ENCODE assay signal across 1 cellular context in the genomic region with DNA sequence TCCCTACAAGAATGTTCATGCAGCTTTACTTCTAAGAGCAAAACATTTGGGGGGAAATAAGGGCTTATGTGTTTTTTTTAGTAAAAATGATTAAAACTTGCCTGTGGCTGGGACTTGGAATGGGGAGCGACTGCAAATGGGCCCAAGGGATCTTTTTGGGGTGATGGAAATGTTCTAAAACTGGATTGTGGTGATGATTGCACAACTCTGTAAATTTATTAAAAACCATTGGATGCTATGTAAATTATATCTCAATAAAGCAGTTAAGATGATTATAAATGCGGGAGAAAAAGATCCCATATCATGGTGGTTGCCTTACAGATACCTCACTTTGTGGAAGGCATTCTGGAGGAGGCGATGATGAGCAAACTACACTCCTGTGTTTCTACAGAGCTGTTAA.
TF ChIP-seq lines count a peak whose summit lies in the region.

No MANE protein-coding gene starts in this region.

TF ChIP-seq in K562, 482 proteins besides CTCF, POLR2A, EP300 and RAD21:
- TF ChIP-seq, protein P1, sequence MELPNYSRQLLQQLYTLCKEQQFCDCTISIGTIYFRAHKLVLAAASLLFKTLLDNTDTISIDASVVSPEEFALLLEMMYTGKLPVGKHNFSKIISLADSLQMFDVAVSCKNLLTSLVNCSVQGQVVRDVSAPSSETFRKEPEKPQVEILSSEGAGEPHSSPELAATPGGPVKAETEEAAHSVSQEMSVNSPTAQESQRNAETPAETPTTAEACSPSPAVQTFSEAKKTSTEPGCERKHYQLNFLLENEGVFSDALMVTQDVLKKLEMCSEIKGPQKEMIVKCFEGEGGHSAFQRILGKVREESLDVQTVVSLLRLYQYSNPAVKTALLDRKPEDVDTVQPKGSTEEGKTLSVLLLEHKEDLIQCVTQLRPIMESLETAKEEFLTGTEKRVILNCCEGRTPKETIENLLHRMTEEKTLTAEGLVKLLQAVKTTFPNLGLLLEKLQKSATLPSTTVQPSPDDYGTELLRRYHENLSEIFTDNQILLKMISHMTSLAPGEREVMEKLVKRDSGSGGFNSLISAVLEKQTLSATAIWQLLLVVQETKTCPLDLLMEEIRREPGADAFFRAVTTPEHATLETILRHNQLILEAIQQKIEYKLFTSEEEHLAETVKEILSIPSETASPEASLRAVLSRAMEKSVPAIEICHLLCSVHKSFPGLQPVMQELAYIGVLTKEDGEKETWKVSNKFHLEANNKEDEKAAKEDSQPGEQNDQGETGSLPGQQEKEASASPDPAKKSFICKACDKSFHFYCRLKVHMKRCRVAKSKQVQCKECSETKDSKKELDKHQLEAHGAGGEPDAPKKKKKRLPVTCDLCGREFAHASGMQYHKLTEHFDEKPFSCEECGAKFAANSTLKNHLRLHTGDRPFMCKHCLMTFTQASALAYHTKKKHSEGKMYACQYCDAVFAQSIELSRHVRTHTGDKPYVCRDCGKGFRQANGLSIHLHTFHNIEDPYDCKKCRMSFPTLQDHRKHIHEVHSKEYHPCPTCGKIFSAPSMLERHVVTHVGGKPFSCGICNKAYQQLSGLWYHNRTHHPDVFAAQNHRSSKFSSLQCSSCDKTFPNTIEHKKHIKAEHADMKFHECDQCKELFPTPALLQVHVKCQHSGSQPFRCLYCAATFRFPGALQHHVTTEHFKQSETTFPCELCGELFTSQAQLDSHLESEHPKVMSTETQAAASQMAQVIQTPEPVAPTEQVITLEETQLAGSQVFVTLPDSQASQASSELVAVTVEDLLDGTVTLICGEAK (IDR thresholded peaks at IDR 0.05), result no peak
- TF ChIP-seq, protein P1 (CRISPR knock-in tag; IDR thresholded peaks at IDR 0.05), result no peak
- TF ChIP-seq, protein P2, sequence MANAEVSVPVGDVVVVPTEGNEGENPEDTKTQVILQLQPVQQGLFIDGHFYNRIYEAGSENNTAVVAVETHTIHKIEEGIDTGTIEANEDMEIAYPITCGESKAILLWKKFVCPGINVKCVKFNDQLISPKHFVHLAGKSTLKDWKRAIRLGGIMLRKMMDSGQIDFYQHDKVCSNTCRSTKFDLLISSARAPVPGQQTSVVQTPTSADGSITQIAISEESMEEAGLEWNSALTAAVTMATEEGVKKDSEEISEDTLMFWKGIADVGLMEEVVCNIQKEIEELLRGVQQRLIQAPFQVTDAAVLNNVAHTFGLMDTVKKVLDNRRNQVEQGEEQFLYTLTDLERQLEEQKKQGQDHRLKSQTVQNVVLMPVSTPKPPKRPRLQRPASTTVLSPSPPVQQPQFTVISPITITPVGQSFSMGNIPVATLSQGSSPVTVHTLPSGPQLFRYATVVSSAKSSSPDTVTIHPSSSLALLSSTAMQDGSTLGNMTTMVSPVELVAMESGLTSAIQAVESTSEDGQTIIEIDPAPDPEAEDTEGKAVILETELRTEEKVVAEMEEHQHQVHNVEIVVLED (CRISPR knock-in tag; IDR thresholded peaks at IDR 0.05), result no peak
- TF ChIP-seq CEBPG (CRISPR knock-in tag; IDR thresholded peaks at IDR 0.05), result no peak
- TF ChIP-seq CEBPG (tag; conservative IDR thresholded peaks at IDR 0.05 in 1 of 2, IDR thresholded peaks at IDR 0.05 in 1 of 2), result peak in 1 of 2 experiments; percentile 40; a peak in 1 of 4 replicates
- TF ChIP-seq SETDB1 (IDR thresholded peaks at IDR 0.05; ENCODE audit: low read length), result no peak
- peak; percentile 58 for TF ChIP-seq CEBPB (tag; IDR thresholded peaks at IDR 0.05)
- no peak for TF ChIP-seq ZNF239 (CRISPR knock-in tag; IDR thresholded peaks at IDR 0.05)
